7 cellular contexts compared by ENCODE assay signal in the genomic region with DNA sequence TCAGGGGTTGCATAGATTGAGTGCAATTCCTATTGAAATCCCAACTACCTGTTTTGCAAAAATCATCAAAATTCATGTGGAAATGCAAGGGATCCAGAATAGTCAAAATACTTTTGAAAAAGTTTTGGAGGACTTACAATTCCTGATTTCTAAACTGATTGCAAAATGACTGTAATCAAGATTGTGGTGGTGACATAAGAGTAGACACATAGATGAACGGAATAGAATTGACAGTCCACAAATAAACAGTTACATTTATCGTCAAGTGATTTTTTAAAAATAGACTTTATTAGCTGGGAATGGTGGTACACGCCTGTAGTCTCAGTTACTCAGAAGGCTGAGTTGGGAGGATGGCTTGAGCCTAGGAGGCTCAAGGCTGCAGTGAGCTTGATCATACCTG. TPM values are rescaled to one million over a fixed set of nuclear protein-coding genes. Genes with fewer than 3 reads are reported as not detected.
"Had no signal": no experiment of that assay in that cellular context is flagged by ENCODE, and none has a peak within 500 bp of the region (broad histone marks: within the 10 kb centered on the region; RNA-seq: fewer than 3 reads in every experiment).

No MANE protein-coding gene starts in this region.

- DNase-seq: GDM1, GF-D8 had no signal

- ATAC-seq: GM12878 had no signal

- H3K4me3 ChIP-seq: GM12878 had no signal

- FAIRE-seq: G401.6, GM12878, GM12891, GM19239 had no signal

RNA-seq across cellular contexts. Expression of gene SLC7A4, which starts 2.6 kb away (rescaled TPM):
- total RNA-seq: G401 had no signal

RNA-seq across cellular contexts. Expression of gene LRRC74B, which starts 10.8 kb away (rescaled TPM):
- total RNA-seq: G401, GM12878 had no signal
- polyA plus RNA-seq: GM12878 had no signal
